ENCODE assay signal across 17 cellular contexts in genomic region chr11:117663389-117663788, GRCh38.
A peak's percentile ranks its signal among the peaks of the same experiment; 100 is the strongest.
DNase-seq lines count a peak whose midpoint lies in the region; ATAC-seq and TF ChIP-seq lines count a peak whose summit lies in the region.
"Had no signal": no experiment of that assay in that cellular context is flagged by ENCODE, and none has a peak within 500 bp of the region (broad histone marks: within the 10 kb centered on the region; RNA-seq: fewer than 3 reads in every experiment).

No MANE protein-coding gene starts in this region.

- H3K27me3 Mint-ChIP-seq in activated T-helper 1 cell treated with anti-CD3 and anti-CD28 coated beads, Interleukin-12 subunit alpha, Interleukin-12 subunit beta, Interleukin-2, Interleukin-4 antibody, amounts not matched to agents 30 ng/mL and 10 ng/mL and 1 ng/mL, durations not matched to agents 14 hours and 24 hours and 36 hours (ENCODE audit: insufficient read depth), result peaks cover under 1% of the 10 kb centered on the region
- H3K27me3 Mint-ChIP-seq: activated CD4-positive, alpha-beta T cell treated with anti-CD3 and anti-CD28 coated beads, Interleukin-2, amount 10 ng/mL, durations not matched to agents 7 days and 5 days had no signal

- no peaks in the 10 kb centered on the region for H3K36me3 Mint-ChIP-seq in activated T-helper 1 cell treated with anti-CD3 and anti-CD28 coated beads, Interleukin-12 subunit alpha, Interleukin-12 subunit beta, Interleukin-2, Interleukin-4 antibody, amounts not matched to agents 30 ng/mL and 10 ng/mL and 1 ng/mL, durations not matched to agents 14 hours and 24 hours and 36 hours (ENCODE audit: low read depth)
- H3K36me3 Mint-ChIP-seq: activated naive CD8-positive, alpha-beta T cell treated with anti-CD3 and anti-CD28 coated beads, Interleukin-2, amount 10 ng/mL, durations not matched to agents 7 days and 5 days had no signal

- H3K27me3 ChIP-seq in WERI-Rb-1 (ENCODE audit: insufficient read depth, low read depth, severe bottlenecking) (no peaks in the 10 kb centered on the region), layer of hippocampus (ENCODE audit: control insufficient read depth, insufficient read depth, low read length) (no peaks in the 10 kb centered on the region)

- H3K9me3 ChIP-seq in WERI-Rb-1 (ENCODE audit: severe bottlenecking), result no peaks in the 10 kb centered on the region
- H3K9me3 ChIP-seq: left ventricle myocardium inferior, stomach had no signal

- no peaks in the 10 kb centered on the region for H3K9me3 Mint-ChIP-seq in activated T-helper 1 cell treated with anti-CD3 and anti-CD28 coated beads, Interleukin-12 subunit alpha, Interleukin-12 subunit beta, Interleukin-2, Interleukin-4 antibody, amounts not matched to agents 30 ng/mL and 10 ng/mL and 1 ng/mL, durations not matched to agents 14 hours and 24 hours and 36 hours
- H3K9me3 Mint-ChIP-seq: activated CD4-positive, alpha-beta T cell treated with anti-CD3 and anti-CD28 coated beads, Interleukin-2, amount 10 ng/mL, durations not matched to agents 7 days and 5 days; activated naive CD8-positive, alpha-beta T cell treated with anti-CD3 and anti-CD28 coated beads, Interleukin-2, amount 10 ng/mL, durations not matched to agents 7 days and 5 days; activated T-cell treated with anti-CD3 and anti-CD28 coated beads, Interleukin-2, amount 50 U/mL, for 4 hours; central memory CD8-positive, alpha-beta T cell had no signal

- intact Hi-C loops in activated T-helper 1 cell treated with anti-CD3 and anti-CD28 coated beads, Interleukin-12 subunit alpha, Interleukin-12 subunit beta, Interleukin-2, Interleukin-4 antibody, amounts not matched to agents 30 ng/mL and 10 ng/mL and 1 ng/mL, durations not matched to agents 14 hours and 24 hours and 36 hours (cut with micrococcal nuclease), result no loop called here

- DNase-seq in DMS153 treated with DMSO at 0.1 percent for 48 hours (lab: John Stamatoyannopoulos, UW; ENCODE audit: unreplicated experiment) (peak; percentile 20), WERI-Rb-1 (no peak), retina (peak; percentile 45), HT-29 (ENCODE audit: low spot score) (no peak), GM13976 (ENCODE audit: low spot score) (no peak)
- no peak for DNase-seq in activated T-helper 1 cell treated with anti-CD3 and anti-CD28 coated beads, Interleukin-12 subunit alpha, Interleukin-12 subunit beta, Interleukin-2, Interleukin-4 antibody, amounts not matched to agents 30 ng/mL and 10 ng/mL and 1 ng/mL, durations not matched to agents 14 hours and 24 hours and 36 hours (ENCODE audit: low spot score)
- DNase-seq: activated CD4-positive, alpha-beta T cell treated with anti-CD3 and anti-CD28 coated beads, Interleukin-2, amount 10 ng/mL, durations not matched to agents 7 days and 5 days; activated naive CD8-positive, alpha-beta T cell treated with anti-CD3 and anti-CD28 coated beads, Interleukin-2, amount 10 ng/mL, durations not matched to agents 7 days and 5 days; activated T-cell treated with anti-CD3 and anti-CD28 coated beads, Interleukin-2, amount 50 U/mL, for 4 hours; effector memory CD4-positive, alpha-beta T cell; HCEC 1CT; left ventricle myocardium inferior; NCI-H1694; stomach had no signal

- TF ChIP-seq CTCF in WERI-Rb-1 (IDR thresholded peaks at IDR 0.05; ENCODE audit: low read depth, low read length), result no peak
- no peak for TF ChIP-seq CTCF in GM13976 (IDR thresholded peaks at IDR 0.05; ENCODE audit: borderline replicate concordance, control extremely low read depth, extremely low read depth, insufficient read depth, missing control alignments)

- H3K4me3 ChIP-seq in WERI-Rb-1 (ENCODE audit: low read depth, low read length), result no peak overlapping the region
- H3K4me3 ChIP-seq: left ventricle myocardium inferior, stomach had no signal

- no peak overlapping the region for H3K4me3 Mint-ChIP-seq in activated T-helper 1 cell treated with anti-CD3 and anti-CD28 coated beads, Interleukin-12 subunit alpha, Interleukin-12 subunit beta, Interleukin-2, Interleukin-4 antibody, amounts not matched to agents 30 ng/mL and 10 ng/mL and 1 ng/mL, durations not matched to agents 14 hours and 24 hours and 36 hours
- H3K4me3 Mint-ChIP-seq: activated CD4-positive, alpha-beta T cell treated with anti-CD3 and anti-CD28 coated beads, Interleukin-2, amount 10 ng/mL, durations not matched to agents 7 days and 5 days; activated naive CD8-positive, alpha-beta T cell treated with anti-CD3 and anti-CD28 coated beads, Interleukin-2, amount 10 ng/mL, durations not matched to agents 7 days and 5 days; activated T-cell treated with anti-CD3 and anti-CD28 coated beads, Interleukin-2, amount 50 U/mL, for 4 hours; central memory CD8-positive, alpha-beta T cell had no signal

- no peak for ATAC-seq in HG02759 (IDR thresholded peaks at IDR 0.05; ENCODE audit: unreplicated experiment)
- ATAC-seq: activated T-cell treated with anti-CD3 and anti-CD28 coated beads, Interleukin-2, amount 50 U/mL, for 4 hours had no signal

- H3K27ac ChIP-seq in WERI-Rb-1 (peak overlapping the region; percentile 50; the same call in 1 of the 2 replicates), layer of hippocampus (ENCODE audit: low read depth, low read length) (peak overlapping the region; percentile 91)
- H3K27ac ChIP-seq: left ventricle myocardium inferior had no signal

- no peaks in the 10 kb centered on the region for H3K4me1 Mint-ChIP-seq in activated T-helper 1 cell treated with anti-CD3 and anti-CD28 coated beads, Interleukin-12 subunit alpha, Interleukin-12 subunit beta, Interleukin-2, Interleukin-4 antibody, amounts not matched to agents 30 ng/mL and 10 ng/mL and 1 ng/mL, durations not matched to agents 14 hours and 24 hours and 36 hours (ENCODE audit: low read depth)
- H3K4me1 Mint-ChIP-seq: activated CD4-positive, alpha-beta T cell treated with anti-CD3 and anti-CD28 coated beads, Interleukin-2, amount 10 ng/mL, durations not matched to agents 7 days and 5 days; central memory CD8-positive, alpha-beta T cell had no signal

- H3K27ac Mint-ChIP-seq in activated T-helper 1 cell treated with anti-CD3 and anti-CD28 coated beads, Interleukin-12 subunit alpha, Interleukin-12 subunit beta, Interleukin-2, Interleukin-4 antibody, amounts not matched to agents 30 ng/mL and 10 ng/mL and 1 ng/mL, durations not matched to agents 14 hours and 24 hours and 36 hours, result no peak overlapping the region
- H3K27ac Mint-ChIP-seq: activated CD4-positive, alpha-beta T cell treated with anti-CD3 and anti-CD28 coated beads, Interleukin-2, amount 10 ng/mL, durations not matched to agents 7 days and 5 days; activated naive CD8-positive, alpha-beta T cell treated with anti-CD3 and anti-CD28 coated beads, Interleukin-2, amount 10 ng/mL, durations not matched to agents 7 days and 5 days had no signal

- in situ Hi-C loops in GM13976 (cut with MboI; ENCODE audit: low sequenced_read_pairs, unreplicated experiment), result no loop called here

- no peaks in the 10 kb centered on the region for H3K36me3 ChIP-seq in WERI-Rb-1
- H3K36me3 ChIP-seq: left ventricle myocardium inferior, stomach had no signal

Comparison
In these comparisons a context has a peak if more than half of its experiments do, and no peak if none do; other contexts are left out.
1. DNase-seq: peak in DMS153 treated with DMSO at 0.1 percent for 48 hours (single experiment) and retina (single experiment); none in WERI-Rb-1 (single experiment), HT-29 (single experiment), GM13976 (single experiment) and activated T-helper 1 cell treated with anti-CD3 and anti-CD28 coated beads, Interleukin-12 subunit alpha, Interleukin-12 subunit beta, Interleukin-2, Interleukin-4 antibody, amounts not matched to agents 30 ng/mL and 10 ng/mL and 1 ng/mL, durations not matched to agents 14 hours and 24 hours and 36 hours (single experiment).